In the genomic region with DNA sequence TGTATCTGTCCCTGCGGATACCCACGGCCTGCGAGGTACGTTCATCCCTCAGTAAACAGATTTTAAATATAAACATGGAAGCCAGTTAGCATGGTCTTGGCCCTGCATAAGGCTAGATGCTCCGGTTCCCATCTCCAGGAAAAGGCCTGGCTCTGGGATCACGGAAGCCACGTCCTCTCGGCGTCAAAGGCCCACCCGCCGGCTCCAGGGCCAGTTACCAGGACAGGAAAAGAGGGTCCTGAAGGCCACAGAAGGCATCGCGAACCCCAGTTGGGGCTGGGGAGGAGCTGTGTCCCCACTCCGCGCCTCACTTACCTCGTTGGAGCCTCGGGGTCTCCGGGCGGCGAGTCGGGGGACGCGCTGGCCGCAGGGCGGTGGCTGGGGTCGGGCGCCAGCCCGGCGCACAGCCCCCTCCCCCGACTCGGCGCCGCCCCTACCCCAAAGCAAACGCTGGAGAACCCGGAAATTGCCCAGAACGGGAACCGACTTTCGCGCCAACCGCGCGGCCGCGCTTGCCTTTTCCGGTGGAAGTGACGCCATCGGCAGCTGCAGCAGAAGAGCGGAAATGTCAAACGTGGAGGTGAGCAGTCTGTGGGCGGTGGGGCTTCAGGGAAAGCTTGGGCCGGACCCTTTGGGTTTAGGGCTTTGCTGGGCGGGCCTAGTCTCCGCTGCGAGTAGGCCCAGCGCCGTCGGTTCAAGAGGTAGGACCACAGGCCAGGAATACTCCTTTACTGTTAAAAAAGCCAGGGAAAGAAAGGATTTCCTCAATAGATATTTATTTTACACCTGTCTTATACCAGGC, we compare ENCODE assay signal across 1 cellular context.
TF ChIP-seq lines count a peak whose summit lies in the region.

TOPBP1 (minus strand) TSS at position 488 of the 802 bp plus-strand sequence. CDS start 814 bp downstream, outside the sequence.

TF ChIP-seq in HEK293, 187 proteins besides CTCF, POLR2A, EP300 and RAD21 (continued from another document):
- no peak for TF ChIP-seq AEBP2 (tag by site-specific recombination; IDR thresholded peaks at IDR 0.05; ENCODE audit: borderline replicate concordance)
